In genomic region chr17:27993161-27993695, GRCh38 we compare ENCODE assay signal across 1 cellular context.
TF ChIP-seq lines count a peak whose summit lies in the region.

No MANE protein-coding gene starts in this region.

TF ChIP-seq in GM23338, 12 proteins besides CTCF, POLR2A, EP300 and RAD21 (continued from another document):
- TF ChIP-seq REST (IDR thresholded peaks at IDR 0.05; ENCODE audit: unreplicated experiment) (no peak), STAT1 (IDR thresholded peaks at IDR 0.05; ENCODE audit: unreplicated experiment) (no peak), POLR2AphosphoS5 (IDR thresholded peaks at IDR 0.05; ENCODE audit: low read depth) (no peak), NANOG (IDR thresholded peaks at IDR 0.05; ENCODE audit: borderline replicate concordance) (no peak), ETS1 (IDR thresholded peaks at IDR 0.05) (no peak)
TF ChIP-seq in GM23338: peak in this region for 0.
